In genomic region chr10:69398466-69398865, GRCh38 we compare ENCODE assay signal across 30 cellular contexts. TPM values are rescaled to one million over a fixed set of nuclear protein-coding genes. Genes with fewer than 3 reads are reported as not detected.
A peak's percentile ranks its signal among the peaks of the same experiment; 100 is the strongest.
DNase-seq lines count a peak whose midpoint lies in the region; ATAC-seq, FAIRE-seq and TF ChIP-seq lines count a peak whose summit lies in the region.
"Had no signal": no experiment of that assay in that cellular context is flagged by ENCODE, and none has a peak within 500 bp of the region (broad histone marks: within the 10 kb centered on the region; RNA-seq: fewer than 3 reads in every experiment).

No MANE protein-coding gene starts in this region.

- H3K27me3 ChIP-seq in H9 (ENCODE audit: insufficient read depth, low read length): no peaks in the 10 kb centered on the region
- no peaks in the 10 kb centered on the region for H3K27me3 ChIP-seq in SK-N-SH (ENCODE audit: insufficient read depth)
- H3K27me3 ChIP-seq in heart left ventricle: no peaks in the 10 kb centered on the region
- H3K27me3 ChIP-seq in neural progenitor cell: no peaks in the 10 kb centered on the region
- H3K27me3 ChIP-seq: BLaER1 treated with 17β-estradiol and CSF1 and Interleukin-3, amounts not matched to agents 10 nM and 100 nM; gastrocnemius medialis; Peyer's patch; right lobe of liver; tibial nerve had no signal

- no peak overlapping the region for H3K4ac ChIP-seq in H9 (ENCODE audit: low read depth, low read length)

- H3K23me2 ChIP-seq in H9 (ENCODE audit: insufficient read length, low read depth, low read length, poor library complexity, severe bottlenecking): no peaks in the 10 kb centered on the region

- FAIRE-seq in kidney (lab: Jason Lieb, UNC): no peak

- no peak overlapping the region for H3K9ac ChIP-seq in H9 (ENCODE audit: extremely low read depth, insufficient read length, low read length)
- H3K9ac ChIP-seq in SK-N-SH: no peak overlapping the region
- H3K9ac ChIP-seq in neural progenitor cell: no peak overlapping the region
- no peak overlapping the region for H3K9ac ChIP-seq in kidney (ENCODE audit: low read length in 2 of 2)
- H3K9ac ChIP-seq: BLaER1 treated with 17β-estradiol and CSF1 and Interleukin-3, amounts not matched to agents 10 nM and 100 nM had no signal

- intact Hi-C loops in heart left ventricle (cut with DNase I) (loop anchor here in 1 of 10 donors (10.0 kb wide), 1 partner anchor 404 kb away; no protein-coding TSS in a partner anchor), kidney (cut with DNase I) (no loop called here)

- H2BK20ac ChIP-seq in H9 (ENCODE audit: low read depth, low read length, poor library complexity, severe bottlenecking): no peak overlapping the region

- H3K4me1 Mint-ChIP-seq in H9: no peaks in the 10 kb centered on the region
- H3K4me1 Mint-ChIP-seq in neural progenitor cell: peaks cover 7% of the 10 kb centered on the region
- H3K4me1 Mint-ChIP-seq: activated CD4-positive, alpha-beta T cell treated with anti-CD3 and anti-CD28 coated beads, Interleukin-2, amount 10 ng/mL, durations not matched to agents 24 days and 14 days had no signal

- H3K4me3 Mint-ChIP-seq in H9 (no peak overlapping the region), neural progenitor cell (peak overlapping the region; percentile 23)
- H3K4me3 Mint-ChIP-seq: activated CD4-positive, alpha-beta T cell treated with anti-CD3 and anti-CD28 coated beads, Interleukin-2, amount 10 ng/mL, durations not matched to agents 24 days and 14 days; activated naive CD4-positive, alpha-beta T cell treated with anti-CD3 and anti-CD28 coated beads for 36 hours had no signal

- H3K23ac ChIP-seq in H9 (ENCODE audit: insufficient read length, low read depth, low read length): no peak overlapping the region

- no peak for TF ChIP-seq EP300 in SK-N-SH (IDR thresholded peaks at IDR 0.05; ENCODE audit: borderline replicate concordance in 1 of 2, low read depth in 1 of 2, low read length in 1 of 2)

- no peak overlapping the region for H3K14ac ChIP-seq in H9 (ENCODE audit: insufficient read depth, low read length)

- no peak overlapping the region for H2BK120ac ChIP-seq in H9 (ENCODE audit: low read depth, low read length, poor library complexity, severe bottlenecking)

- no peak overlapping the region for H4K5ac ChIP-seq in H9 (ENCODE audit: insufficient read length, low read depth, low read length)

- TF ChIP-seq POLR2A in heart left ventricle (IDR thresholded peaks at IDR 0.05): no peak

- H3K27ac Mint-ChIP-seq in H9: peak overlapping the region in 2 of 3 experiments; percentile 19 to 34; a peak in 1 of 7 replicates
- no peak overlapping the region for H3K27ac Mint-ChIP-seq in neural progenitor cell
- H3K27ac Mint-ChIP-seq: activated naive CD4-positive, alpha-beta T cell treated with anti-CD3 and anti-CD28 coated beads for 36 hours had no signal

- ATAC-seq in heart left ventricle: peak in 3 of 4 donors; percentile 10 to 31 (median 13)
- no peak for ATAC-seq in GM18502 (IDR thresholded peaks at IDR 0.05; ENCODE audit: poor library complexity, unreplicated experiment)
- ATAC-seq: gastrocnemius medialis, left colon had no signal

- H3T11ph ChIP-seq in H9 (ENCODE audit: low read length): no peak overlapping the region

- no peak overlapping the region for H3K56ac ChIP-seq in H9 (ENCODE audit: insufficient read length, low read depth, low read length)

- H2AFZ ChIP-seq in H9 (ENCODE audit: low read length): no peak overlapping the region
- no peak overlapping the region for H2AFZ ChIP-seq in SK-N-SH (ENCODE audit: low read depth)
- H2AFZ ChIP-seq in neural progenitor cell (replicated peaks): no peak overlapping the region

- no peak overlapping the region for H3K18ac ChIP-seq in H9 (ENCODE audit: insufficient read length, low read depth, low read length)

- POLR2A ChIA-PET in SK-N-SH (lab: Yijun Ruan, JAX): no interaction called here

- TF ChIP-seq RAD21 in SK-N-SH (IDR thresholded peaks at IDR 0.05; ENCODE audit: low read length): no peak

- H3K36me3 Mint-ChIP-seq in H9 (ENCODE audit: insufficient read depth in 1 of 3, low read depth in 3 of 3): peaks cover 43 to 62% (median 50%) of the 10 kb centered on the region in 3 experiments
- peaks cover 15% of the 10 kb centered on the region for H3K36me3 Mint-ChIP-seq in neural progenitor cell

- no peak overlapping the region for H2BK12ac ChIP-seq in H9 (ENCODE audit: insufficient read length, low read depth, low read length)

- H3K4me1 ChIP-seq in H9 (ENCODE audit: insufficient read depth, low read length) (no peaks in the 10 kb centered on the region), SK-N-SH (ENCODE audit: control insufficient read depth in 1 of 2, insufficient read depth in 2 of 2, low read depth in 1 of 2, low read length in 1 of 2) (peaks cover 0 to 21% of the 10 kb centered on the region in 2 experiments; a peak in 2 of 4 replicates), heart left ventricle (peaks cover 0 to 31% (median 4%) of the 10 kb centered on the region in 12 donors), neural progenitor cell (no peaks in the 10 kb centered on the region), kidney (ENCODE audit: control insufficient read depth in 1 of 2, insufficient read depth in 1 of 2, low read depth in 1 of 2, low read length in 2 of 2) (no peaks in the 10 kb centered on the region)
- H3K4me1 ChIP-seq: gastrocnemius medialis, Peyer's patch, right lobe of liver had no signal

- CTCF ChIA-PET in SK-N-SH (lab: Yijun Ruan, JAX): interaction anchor here (0.6 to 3.7 kb wide), 9 partner anchors 9 to 246 kb away, joined by 3 to 43 read pairs (median 4); no protein-coding TSS in a partner anchor

- peaks cover 22 to 23% of the 10 kb centered on the region in 2 experiments for H3K36me3 ChIP-seq in SK-N-SH (replicated peaks in 1 of 2; ENCODE audit: control insufficient read depth in 1 of 2, insufficient read depth in 2 of 2, low read length in 1 of 2)
- peaks cover 0 to 98% (median 79%) of the 10 kb centered on the region in 9 donors for H3K36me3 ChIP-seq in heart left ventricle
- no peaks in the 10 kb centered on the region for H3K36me3 ChIP-seq in neural progenitor cell
- H3K36me3 ChIP-seq in kidney (ENCODE audit: control insufficient read depth in 1 of 2, insufficient read depth in 2 of 2, low read length in 2 of 2): peaks cover 6 to 13% of the 10 kb centered on the region in 2 donors
- H3K36me3 ChIP-seq: right lobe of liver had no signal

- no peak overlapping the region for H4K8ac ChIP-seq in H9 (replicated peaks; ENCODE audit: insufficient read length, low read depth, low read length)

- no peak overlapping the region for H2BK5ac ChIP-seq in H9 (ENCODE audit: insufficient read length, low read length)

- H3K79me1 ChIP-seq in H9 (ENCODE audit: insufficient read depth, low read depth, low read length, poor library complexity, severe bottlenecking): no peaks in the 10 kb centered on the region

- H3F3A ChIP-seq in SK-N-SH (replicated peaks; ENCODE audit: insufficient read depth): no peaks in the 10 kb centered on the region
- H3F3A ChIP-seq in neural progenitor cell (ENCODE audit: low read depth): no peaks in the 10 kb centered on the region

- H3K27ac ChIP-seq in H9 (ENCODE audit: insufficient read length, low read depth, low read length) (no peak overlapping the region), SK-N-SH (ENCODE audit: low read depth in 2 of 2, low read length in 1 of 2) (peak overlapping the region in 1 of 2 experiments; percentile 81; a peak in 2 of 4 replicates), heart left ventricle (peak overlapping the region in 11 of 12 donors; percentile 23 to 76 (median 67)), neural progenitor cell (no peak overlapping the region), kidney (ENCODE audit: low read depth in 2 of 2, low read length in 2 of 2) (no peak overlapping the region)
- H3K27ac ChIP-seq: gastrocnemius medialis, Peyer's patch, right lobe of liver, tibial nerve, WERI-Rb-1 had no signal

- WGBS in H9 (ENCODE audit: extremely low coverage, insufficient read length, low lambda C conversion rate): no CpG with 5 or more reads among the region's 16 CpGs
- whole genome bisulfite sequencing in SK-N-SH (ENCODE audit: low lambda C conversion rate): 73% methylated on average over 16 of the region's 16 CpGs
- WGBS in heart left ventricle, 4 donors: 70 to 83% (median 80%) methylated on average over 16 of the region's 16 CpGs

- H3K4me2 ChIP-seq in H9 (ENCODE audit: insufficient read depth, insufficient read length, low read length) (no peak overlapping the region), SK-N-SH (no peak overlapping the region), neural progenitor cell (no peak overlapping the region)

- no peaks in the 10 kb centered on the region for H3K27me3 Mint-ChIP-seq in H9 (ENCODE audit: low read depth)
- H3K27me3 Mint-ChIP-seq in neural progenitor cell (ENCODE audit: insufficient read depth, low read depth): peaks cover 2% of the 10 kb centered on the region
- H3K27me3 Mint-ChIP-seq: activated CD4-positive, alpha-beta T cell treated with anti-CD3 and anti-CD28 coated beads, Interleukin-2, amount 10 ng/mL, durations not matched to agents 24 days and 14 days had no signal

- H3K9me3 Mint-ChIP-seq in H9: no peaks in the 10 kb centered on the region
- no peaks in the 10 kb centered on the region for H3K9me3 Mint-ChIP-seq in neural progenitor cell
- H3K9me3 Mint-ChIP-seq: activated CD4-positive, alpha-beta T cell treated with anti-CD3 and anti-CD28 coated beads, Interleukin-2, amount 10 ng/mL, durations not matched to agents 24 days and 14 days; activated naive CD4-positive, alpha-beta T cell treated with anti-CD3 and anti-CD28 coated beads for 36 hours had no signal

- H2BK15ac ChIP-seq in H9 (ENCODE audit: low read depth, low read length): no peak overlapping the region

- no peak overlapping the region for H3K4me3 ChIP-seq in SK-N-SH (ENCODE audit: low read depth in 2 of 2, low read length in 1 of 2)
- no peak overlapping the region for H3K4me3 ChIP-seq in heart left ventricle
- no peak overlapping the region for H3K4me3 ChIP-seq in neural progenitor cell
- no peak overlapping the region for H3K4me3 ChIP-seq in kidney (ENCODE audit: low read length in 2 of 2)
- H3K4me3 ChIP-seq: BLaER1 treated with 17β-estradiol and CSF1 and Interleukin-3, amounts not matched to agents 10 nM and 100 nM; gastrocnemius medialis; Peyer's patch; right lobe of liver; tibial nerve had no signal

- H3K79me2 ChIP-seq in H9 (ENCODE audit: insufficient read depth, low read length): no peaks in the 10 kb centered on the region
- no peaks in the 10 kb centered on the region for H3K79me2 ChIP-seq in SK-N-SH (ENCODE audit: insufficient read depth)
- H3K79me2 ChIP-seq in neural progenitor cell (ENCODE audit: low read depth): no peaks in the 10 kb centered on the region

- no peak overlapping the region for H4K91ac ChIP-seq in H9 (ENCODE audit: insufficient read length, low read depth, low read length)

- H4K20me1 ChIP-seq in H9 (ENCODE audit: control insufficient read depth, insufficient read depth, insufficient read length): no peaks in the 10 kb centered on the region
- H4K20me1 ChIP-seq in SK-N-SH (ENCODE audit: insufficient read depth): no peaks in the 10 kb centered on the region
- no peaks in the 10 kb centered on the region for H4K20me1 ChIP-seq in neural progenitor cell (ENCODE audit: low read depth)

- no peak overlapping the region for H2AK5ac ChIP-seq in H9 (ENCODE audit: insufficient read length, low read length)

- TF ChIP-seq CTCF in H9 (conservative IDR thresholded peaks at IDR 0.05) (no peak), SK-N-SH (IDR thresholded peaks at IDR 0.05) (no peak), heart left ventricle (IDR thresholded peaks at IDR 0.05) (no peak), neural progenitor cell (IDR thresholded peaks at IDR 0.05) (no peak), kidney (IDR thresholded peaks at IDR 0.05; ENCODE audit: borderline replicate concordance, extremely low read depth, insufficient read depth) (no peak)

- H3K9me3 ChIP-seq in H9 (ENCODE audit: control insufficient read depth, low read depth, low read length) (no peaks in the 10 kb centered on the region), SK-N-SH (no peaks in the 10 kb centered on the region), heart left ventricle (no peaks in the 10 kb centered on the region), neural progenitor cell (ENCODE audit: low read depth) (no peaks in the 10 kb centered on the region), kidney (ENCODE audit: control insufficient read depth in 1 of 2, low read length in 2 of 2) (no peaks in the 10 kb centered on the region)
- H3K9me3 ChIP-seq: BLaER1 treated with 17β-estradiol and CSF1 and Interleukin-3, amounts not matched to agents 10 nM and 100 nM; gastrocnemius medialis; Peyer's patch; right lobe of liver; tibial nerve had no signal

- no peaks in the 10 kb centered on the region for H3K9me2 ChIP-seq in SK-N-SH

- DNase-seq in H9 (no peak), SK-N-SH (peak; percentile 81), heart left ventricle (peak in 1 of 5 donors; percentile 64), neural progenitor cell (ENCODE audit: low spot score) (no peak), kidney (no peak), AML-193 (lab: John Stamatoyannopoulos, UW) (no peak)
- DNase-seq in stimulated activated CD4-positive, alpha-beta T cell treated with anti-CD3 and anti-CD28 coated beads, Interleukin-12 subunit alpha, Interleukin-12 subunit beta, amount 100 ng/mL, for 4 hours: no peak
- DNase-seq: activated CD4-positive, alpha-beta T cell treated with anti-CD3 and anti-CD28 coated beads, Interleukin-2, amount 10 ng/mL, durations not matched to agents 24 days and 14 days; activated CD8-positive, alpha-beta memory T cell treated with anti-CD3 and anti-CD28 coated beads for 24 hours; activated naive CD4-positive, alpha-beta T cell treated with anti-CD3 and anti-CD28 coated beads for 36 hours; activated T-cell treated with anti-CD3 and anti-CD28 coated beads for 4 hours; COR-L47; gastrocnemius medialis; HCEC 1CT; hypothalamus; left colon; mesendoderm; MV-4-11; NCI-H1436; NCI-H226; NCI-H748 treated with DMSO at 0.1 percent for 48 hours; Peyer's patch; stimulated activated CD4-positive, alpha-beta T cell treated with anti-CD3 and anti-CD28 coated beads, Interleukin-4, amount 100 ng/mL, for 1 hour; WERI-Rb-1 had no signal

RNA-seq across cellular contexts. Expression of gene TACR2, which starts 18.3 kb away (rescaled TPM):
- total RNA-seq in H9 (2021): not detected in 2 replicates
- 0.02 and 0.05 TPM in 2 replicates for polyA plus RNA-seq in SK-N-SH (2012; rRNA removed)
- 0.03 TPM in 1 of 2 replicates, not detected in the other for polyA plus RNA-seq in SK-N-SH (2012; cell fraction: cytosol; rRNA removed)
- polyA plus RNA-seq in SK-N-SH (2012; cell fraction: nucleus; rRNA removed): not detected in 2 replicates
- total RNA-seq in heart left ventricle: under 1 TPM in 4 of 9 donors, not detected in 5; 0.22 to 0.39 (median 0.29) TPM
- polyA plus RNA-seq in heart left ventricle: under 1 TPM; 0.11 to 0.15 TPM
- total RNA-seq in neural progenitor cell (ENCODE audit: low replicate concordance): not detected in 2 replicates
- 0.38 TPM for total RNA-seq in kidney
- polyA plus RNA-seq in kidney (ENCODE audit: insufficient read depth, low read depth, low replicate concordance): 0.37 TPM
- total RNA-seq: activated CD4-positive, alpha-beta T cell treated with anti-CD3 and anti-CD28 coated beads, Interleukin-2, amount 10 ng/mL, durations not matched to agents 24 days and 14 days; activated naive CD4-positive, alpha-beta T cell treated with anti-CD3 and anti-CD28 coated beads for 36 hours; chondrocyte; G401 had no signal

RNA-seq across cellular contexts. Expression of gene TSPAN15, which starts 52.8 kb away (rescaled TPM):
- total RNA-seq in H9 (2021) (7.7 and 7.8 TPM in 2 replicates), heart left ventricle (10 to 100 TPM in 6 of 9 donors, 1 to 10 TPM in 3; 4.5 to 20.2 (median 11.1) TPM), neural progenitor cell (ENCODE audit: low replicate concordance) (6.8 and 8.7 TPM in 2 replicates), kidney (65.4 TPM)
- polyA plus RNA-seq in SK-N-SH (2012; rRNA removed) (8.5 and 13.8 TPM in 2 replicates), heart left ventricle (10 to 100 TPM; 10.5 to 12.5 TPM), kidney (ENCODE audit: insufficient read depth, low read depth, low replicate concordance) (28.2 TPM)
- 8.0 and 9.7 TPM in 2 replicates for polyA plus RNA-seq in SK-N-SH (2012; cell fraction: cytosol; rRNA removed)
- polyA plus RNA-seq in SK-N-SH (2012; cell fraction: nucleus; rRNA removed): 7.3 and 8.3 TPM in 2 replicates

Comparison
In these comparisons a context has a peak if more than half of its experiments do, and no peak if none do; other contexts are left out.
1. H3K27ac ChIP-seq: peak in heart left ventricle (11 of 12); none in H9 (single experiment), neural progenitor cell (single experiment) and kidney (0 of 2).